In the genomic region with DNA sequence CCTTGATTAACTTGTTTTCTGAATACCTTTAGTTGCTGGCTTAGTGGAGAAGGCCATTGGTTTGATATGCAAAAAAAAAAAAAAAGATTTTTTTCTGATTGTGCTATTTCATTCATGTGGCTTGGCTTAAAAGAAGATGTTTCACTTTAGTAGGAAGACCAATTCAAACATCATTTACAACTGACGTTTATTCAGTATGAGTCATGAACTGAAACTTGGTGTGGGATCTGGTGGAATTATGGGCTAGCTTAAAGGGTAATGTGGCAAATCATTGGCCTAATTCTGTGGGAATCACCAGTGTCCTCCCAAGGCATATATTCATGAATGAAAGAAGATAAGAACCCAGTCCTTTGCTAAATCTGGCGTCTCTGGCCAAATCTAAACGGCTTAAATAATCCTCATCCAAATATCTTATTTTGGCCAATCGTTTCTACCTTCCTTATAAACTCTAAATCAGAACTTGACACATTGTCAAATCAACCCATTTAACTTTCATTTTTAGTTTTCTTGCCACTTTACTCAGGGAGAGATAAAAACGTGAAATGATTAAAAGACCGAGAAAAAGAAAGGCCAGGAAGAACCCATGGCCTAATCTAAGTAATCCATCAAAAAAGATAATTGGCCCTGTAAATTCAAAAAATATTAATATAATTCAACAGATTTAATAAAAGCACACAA, we compare ENCODE assay signal across 10 cellular contexts.
DNase-seq lines count a peak whose midpoint lies in the region; ATAC-seq and TF ChIP-seq lines count a peak whose summit lies in the region.
"Had no signal": no experiment of that assay in that cellular context is flagged by ENCODE, and none has a peak within 500 bp of the region (broad histone marks: within the 10 kb centered on the region; RNA-seq: fewer than 3 reads in every experiment).

No MANE protein-coding gene starts in this region.

- no TSS peak for BruUV-seq in IMR-90 (replicated peaks; lab: Mats Ljungman, UMichigan)

- H3K27ac ChIP-seq in IMR-90 (ENCODE audit: insufficient read depth, low read length) = no peak overlapping the region
- H3K27ac ChIP-seq in aorta (ENCODE audit: low read depth in 1 of 2, low read length in 2 of 2) = no peak overlapping the region
- H3K27ac ChIP-seq: HL-60 had no signal

- peak overlapping the region; percentile 31 to 93 for H3K27ac Mint-ChIP-seq in effector memory CD8-positive, alpha-beta T cell
- no peak overlapping the region for H3K27ac Mint-ChIP-seq in mesothelial cell of epicardium

- ATAC-seq in IMR-90 (ENCODE audit: low read depth) = peak; percentile 62
- peak; percentile 56 for ATAC-seq in effector memory CD8-positive, alpha-beta T cell (replicated peaks)
- no peak for ATAC-seq in aorta (ENCODE audit: low FRiP score)
- no peak for ATAC-seq in HG03045 (IDR thresholded peaks at IDR 0.05; ENCODE audit: unreplicated experiment)

- POLR2A ChIA-PET in IMR-90 (lab: Charles Lee; ENCODE audit: unreplicated experiment) = no interaction called here

- H3K4me3 Mint-ChIP-seq in effector memory CD8-positive, alpha-beta T cell = peak overlapping the region; percentile 14 to 21
- no peak overlapping the region for H3K4me3 Mint-ChIP-seq in mesothelial cell of epicardium

- no peaks in the 10 kb centered on the region for H3K9me3 Mint-ChIP-seq in effector memory CD8-positive, alpha-beta T cell
- no peaks in the 10 kb centered on the region for H3K9me3 Mint-ChIP-seq in mesothelial cell of epicardium

- intact Hi-C loops in IMR-90 (cut with micrococcal nuclease) (loop anchor here (1.0 to 5.0 kb wide), 2 partner anchors 74 to 179 kb away; partner anchors contain the start of gene PCF11), aorta (cut with DNase I) (no loop called here)

- H3K4me3 ChIP-seq in IMR-90 (ENCODE audit: insufficient read depth, low read depth, low read length) (no peak overlapping the region), aorta (ENCODE audit: low read length in 2 of 2) (no peak overlapping the region)

- H2BK15ac ChIP-seq in IMR-90 (ENCODE audit: low read depth, low read length) = no peak overlapping the region

- no peak overlapping the region for H2AK9ac ChIP-seq in IMR-90 (replicated peaks; ENCODE audit: low read depth, low read length, poor library complexity)

- CTCF ChIA-PET in IMR-90 (lab: Yijun Ruan, JAX) = interaction anchor here (0.7 to 1.2 kb wide), 2 partner anchors 23 to 81 kb away, joined by 4 to 6 read pairs; no protein-coding TSS in a partner anchor

- H3K4ac ChIP-seq in IMR-90 (ENCODE audit: low read depth, low read length) = no peak overlapping the region

- H3K4me1 Mint-ChIP-seq in effector memory CD8-positive, alpha-beta T cell (ENCODE audit: low read depth in 2 of 2) = peaks cover 7 to 12% of the 10 kb centered on the region in 2 donors
- peaks cover 4% of the 10 kb centered on the region for H3K4me1 Mint-ChIP-seq in mesothelial cell of epicardium

- no peaks in the 10 kb centered on the region for H3K27me3 Mint-ChIP-seq in effector memory CD8-positive, alpha-beta T cell
- no peaks in the 10 kb centered on the region for H3K27me3 Mint-ChIP-seq in mesothelial cell of epicardium (ENCODE audit: low read depth)

- H2AFZ ChIP-seq in IMR-90 (replicated peaks; ENCODE audit: low read length, poor library complexity) = no peak overlapping the region

- no peaks in the 10 kb centered on the region for H3K9me1 ChIP-seq in IMR-90 (ENCODE audit: insufficient read depth, low read length)

- in situ Hi-C loops in IMR-90 (cut with MboI; ENCODE audit: low sequenced_read_pairs) = no loop called here

- no peak for TF ChIP-seq CTCF in IMR-90 (conservative IDR thresholded peaks at IDR 0.05; ENCODE audit: low read depth, low read length)
- TF ChIP-seq CTCF in mesothelial cell of epicardium (IDR thresholded peaks at IDR 0.05; ENCODE audit: unreplicated experiment) = no peak

- no peaks in the 10 kb centered on the region for H3K36me3 Mint-ChIP-seq in effector memory CD8-positive, alpha-beta T cell (ENCODE audit: insufficient read depth)
- H3K36me3 Mint-ChIP-seq in mesothelial cell of epicardium = peaks cover 5% of the 10 kb centered on the region

- H3K9me3 ChIP-seq in IMR-90 (ENCODE audit: control insufficient read depth, insufficient read depth, low read length) (no peaks in the 10 kb centered on the region), aorta (ENCODE audit: control insufficient read depth, low read length) (no peaks in the 10 kb centered on the region)

- H3K4me1 ChIP-seq in IMR-90 (ENCODE audit: control insufficient read depth, insufficient read depth, low read length) = peaks cover 3% of the 10 kb centered on the region
- H3K4me1 ChIP-seq in aorta (ENCODE audit: control insufficient read depth in 1 of 2, insufficient read depth in 2 of 2, low read length in 2 of 2) = peaks cover 0 to 9% of the 10 kb centered on the region in 2 donors

- H3K18ac ChIP-seq in IMR-90 (ENCODE audit: low read depth, low read length) = no peak overlapping the region

- H3K56ac ChIP-seq in IMR-90 (ENCODE audit: extremely low read depth, insufficient read depth, low read length) = no peak overlapping the region

- H3K27me3 ChIP-seq in IMR-90 (ENCODE audit: control insufficient read depth, insufficient read depth, low read length) = no peaks in the 10 kb centered on the region
- no peaks in the 10 kb centered on the region for H3K27me3 ChIP-seq in aorta (ENCODE audit: control insufficient read depth in 1 of 2, insufficient read depth in 2 of 2, low read length in 1 of 2)

- DNase-seq in stimulated activated CD4-positive, alpha-beta T cell treated with anti-CD3 and anti-CD28 coated beads, Interleukin-4, amount 100 ng/mL, for 24 hours = peak; percentile 30
- no peak for DNase-seq in stimulated activated CD4-positive, alpha-beta T cell treated with anti-CD3 and anti-CD28 coated beads, Interleukin-4, amount 100 ng/mL, for 1 hour
- peak; percentile 90 for DNase-seq in IMR-90
- DNase-seq in effector memory CD8-positive, alpha-beta T cell = no peak
- DNase-seq in aorta = no peak
- no peak for DNase-seq in mesothelial cell of epicardium (ENCODE audit: low spot score in 2 of 2, unreplicated experiment in 2 of 2)
- no peak for DNase-seq in NOMO-1 (lab: John Stamatoyannopoulos, UW; ENCODE audit: unreplicated experiment in 2 of 2)
- DNase-seq: DND-41 had no signal

- 100% methylated on average over 1 of the region's 6 CpGs; no CpG with 5 or more reads in 1 of the 2 experiments for WGBS in IMR-90 (ENCODE audit: extremely low coverage in 2 of 2, insufficient read length in 1 of 2), 2 experiments
- 73 to 76% methylated on average over 6 of the region's 6 CpGs for WGBS in aorta, 2 donors

- H2BK20ac ChIP-seq in IMR-90 (ENCODE audit: low read depth, low read length) = no peak overlapping the region

- no peak overlapping the region for H4K91ac ChIP-seq in IMR-90 (ENCODE audit: insufficient read depth, low read depth, low read length)

- H2BK120ac ChIP-seq in IMR-90 (ENCODE audit: low read depth, low read length) = 0 out of 2 replicates have a peak overlapping the region, but pooled peaks have one; percentile 0

- peak overlapping the region; percentile 53 for H2BK5ac ChIP-seq in IMR-90 (ENCODE audit: low read depth, low read length, poor library complexity, severe bottlenecking)

- no peaks in the 10 kb centered on the region for H4K20me1 ChIP-seq in IMR-90 (ENCODE audit: insufficient read depth, low read length)

- no peak overlapping the region for H3K9ac ChIP-seq in IMR-90 (ENCODE audit: low read depth, low read length)

- H3K36me3 ChIP-seq in IMR-90 (ENCODE audit: control insufficient read depth, insufficient read depth, low read length) (peaks cover 6% of the 10 kb centered on the region), aorta (ENCODE audit: control insufficient read depth in 1 of 2, insufficient read depth in 2 of 2, low read length in 1 of 2) (peaks cover 0 to 2% of the 10 kb centered on the region in 2 donors)

- TF ChIP-seq POLR2A in IMR-90 (IDR thresholded peaks at IDR 0.05; ENCODE audit: low read depth, low read length) = no peak

- H3K23ac ChIP-seq in IMR-90 (ENCODE audit: low read depth, low read length) = no peak overlapping the region

- no peak overlapping the region for H4K8ac ChIP-seq in IMR-90 (ENCODE audit: low read depth in 2 of 2, low read length in 2 of 2)

- no peak for TF ChIP-seq RAD21 in IMR-90 (IDR thresholded peaks at IDR 0.05; ENCODE audit: low read length)

- H2AK5ac ChIP-seq in IMR-90 (ENCODE audit: low read depth, low read length) = no peak overlapping the region

- no peak overlapping the region for H3K4me2 ChIP-seq in IMR-90 (ENCODE audit: low read depth, low read length)

- no peaks in the 10 kb centered on the region; a peak in 1 of 4 replicates for H3K79me1 ChIP-seq in IMR-90 (ENCODE audit: low read depth in 1 of 2, low read length in 2 of 2)

- dilution Hi-C loops in IMR-90 (cut with HindIII; ENCODE audit: low sequenced_read_pairs, unreplicated experiment) = no loop called here

- no peak overlapping the region for H4K5ac ChIP-seq in IMR-90 (ENCODE audit: low read depth, low read length)

- H3K14ac ChIP-seq in IMR-90 (replicated peaks; ENCODE audit: low read depth, low read length) = no peak overlapping the region

TF ChIP-seq in IMR-90, 13 proteins besides CTCF, POLR2A, EP300 and RAD21:
- TF ChIP-seq FOS (IDR thresholded peaks at IDR 0.05; ENCODE audit: low read depth, low read length) (peak; percentile 57; the same call in 1 of the 2 replicates), NFE2L2 (IDR thresholded peaks at IDR 0.05; ENCODE audit: low read depth, low read length) (no peak)

Comparison
In these comparisons a context has a peak if more than half of its experiments do, and no peak if none do; other contexts are left out.
1. DNase-seq: peak in stimulated activated CD4-positive, alpha-beta T cell treated with anti-CD3 and anti-CD28 coated beads, Interleukin-4, amount 100 ng/mL, for 24 hours (single experiment) and IMR-90 (single experiment); none in stimulated activated CD4-positive, alpha-beta T cell treated with anti-CD3 and anti-CD28 coated beads, Interleukin-4, amount 100 ng/mL, for 1 hour (single experiment), effector memory CD8-positive, alpha-beta T cell (0 of 3), aorta (0 of 2), mesothelial cell of epicardium (0 of 2) and NOMO-1 (0 of 2).
2. ATAC-seq: peak in IMR-90 (single experiment) and effector memory CD8-positive, alpha-beta T cell (single experiment); none in aorta (single experiment) and HG03045 (single experiment).